10 cellular contexts compared by ENCODE assay signal in the genomic region with DNA sequence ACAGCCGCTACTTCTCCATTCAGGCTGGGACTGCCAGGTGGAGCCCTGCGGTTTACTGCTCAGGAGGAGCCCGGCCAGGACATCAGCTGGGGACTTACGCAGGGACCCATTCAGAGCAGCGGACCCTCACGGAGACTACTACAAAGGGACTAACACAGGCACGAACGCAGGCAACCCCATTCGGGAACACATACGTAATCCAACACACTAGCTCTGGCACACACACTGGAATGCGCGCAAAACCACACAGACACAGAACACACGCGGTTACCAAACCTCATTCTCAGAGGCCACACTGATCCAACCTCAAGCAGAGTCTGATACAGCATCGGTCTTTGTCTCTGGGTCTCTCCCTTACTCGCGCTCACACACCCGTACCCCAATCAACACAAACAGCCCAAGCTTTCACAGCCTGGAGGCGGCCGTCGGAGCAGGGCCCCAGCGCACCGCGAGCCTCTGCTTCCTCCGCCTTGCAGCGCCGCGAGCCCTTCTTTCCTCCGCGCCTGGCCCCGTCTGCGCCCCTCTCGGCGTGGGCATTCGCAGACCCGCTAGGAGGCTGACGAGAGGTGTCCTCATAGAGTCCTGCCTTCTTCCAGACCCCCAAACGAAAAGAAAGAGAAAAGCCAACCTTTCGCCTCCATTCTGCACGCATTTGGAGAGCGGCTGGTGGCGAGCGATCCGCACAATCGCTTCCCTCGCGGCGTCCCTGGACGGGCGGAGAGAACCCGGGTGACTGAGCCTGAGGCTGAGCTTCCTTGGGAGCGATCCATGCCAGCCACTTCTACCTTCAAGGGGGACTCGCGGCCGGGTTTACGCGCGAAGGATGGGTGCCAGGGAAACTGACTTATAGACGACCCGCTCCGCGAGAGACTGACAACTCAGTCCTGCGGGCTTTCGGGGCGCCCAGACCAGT. TPM values are rescaled to one million over a fixed set of nuclear protein-coding genes. Genes with fewer than 3 reads are reported as not detected.
DNase-seq lines count a peak whose midpoint lies in the region; FAIRE-seq and TF ChIP-seq lines count a peak whose summit lies in the region.
"Had no signal": no experiment of that assay in that cellular context is flagged by ENCODE, and none has a peak within 500 bp of the region (broad histone marks: within the 10 kb centered on the region; RNA-seq: fewer than 3 reads in every experiment).

No MANE protein-coding gene starts in this region.

- H3K27ac Mint-ChIP-seq in nephron: no peak overlapping the region

- no peak overlapping the region for H3K4me3 ChIP-seq in small intestine (ENCODE audit: low read depth in 1 of 2, low read length in 2 of 2)
- H3K4me3 ChIP-seq in right atrium auricular region: no peak overlapping the region
- H3K4me3 ChIP-seq: prostate gland had no signal

- peaks cover 100% of the 10 kb centered on the region for H3K27me3 Mint-ChIP-seq in nephron (ENCODE audit: low read depth)

- WGBS in small intestine, 3 donors: 3 to 9% (median 8%) methylated on average over 65 of the region's 65 CpGs

- peak overlapping the region; percentile 56 to 70 (median 69) for H3K4me3 Mint-ChIP-seq in nephron

- H3K4me1 ChIP-seq in small intestine (ENCODE audit: control insufficient read depth in 2 of 2, insufficient read depth in 1 of 2, low read depth in 1 of 2, low read length in 1 of 2) (peaks cover 0 to 3% of the 10 kb centered on the region in 2 donors), right atrium auricular region (peaks cover 0 to 44% of the 10 kb centered on the region in 2 donors)
- H3K4me1 ChIP-seq: prostate gland had no signal

- H3K9me3 Mint-ChIP-seq in nephron: peaks cover 2% of the 10 kb centered on the region

- peaks cover 43 to 73% of the 10 kb centered on the region in 2 donors for H3K27me3 ChIP-seq in small intestine (ENCODE audit: control insufficient read depth in 2 of 2, insufficient read depth in 2 of 2, low read length in 2 of 2)
- H3K27me3 ChIP-seq in right atrium auricular region: peaks cover 41 to 47% of the 10 kb centered on the region in 2 donors

- DNase-seq in NCI-H1092 treated with DMSO at 0.1 percent for 48 hours (lab: John Stamatoyannopoulos, UW) (peak; percentile 12), NCI-H1092 (lab: John Stamatoyannopoulos, UW) (no peak), KBM-7 (peak; percentile 52), astrocyte of the hippocampus (ENCODE audit: low read depth, low spot score) (peak; percentile 64), islet precursor cell (no peak), small intestine (no peak), right atrium auricular region (ENCODE audit: low spot score) (no peak)
- DNase-seq: NK-92 treated with Interleukin-12 subunit alpha and Interleukin-12 subunit beta, amount 100 ng/mL, for 24 hours had no signal

- no peaks in the 10 kb centered on the region for H3K36me3 Mint-ChIP-seq in nephron (ENCODE audit: low read depth)

- TF ChIP-seq CTCF in nephron (IDR thresholded peaks at IDR 0.05; ENCODE audit: unreplicated experiment in 3 of 3) (no peak), right atrium auricular region (IDR thresholded peaks at IDR 0.05) (no peak)

- no peak for FAIRE-seq in small intestine (lab: Jason Lieb, UNC)

- H3K36me3 ChIP-seq in small intestine (ENCODE audit: control insufficient read depth in 2 of 2, insufficient read depth in 2 of 2, low read length in 2 of 2) (no peaks in the 10 kb centered on the region), right atrium auricular region (no peaks in the 10 kb centered on the region)
- H3K36me3 ChIP-seq: prostate gland had no signal

- H3K27ac ChIP-seq in small intestine (ENCODE audit: low read depth in 1 of 2, low read length in 1 of 2): no peak overlapping the region
- no peak overlapping the region for H3K27ac ChIP-seq in right atrium auricular region
- H3K27ac ChIP-seq: prostate gland had no signal

- peaks cover 21% of the 10 kb centered on the region for H3K4me1 Mint-ChIP-seq in nephron

- in situ Hi-C loops in KBM-7 (cut with MboI; ENCODE audit: low pct_unique_long_range_greater_than_20kb, low sequenced_read_pairs): no loop called here

- H3K9me3 ChIP-seq in small intestine (ENCODE audit: control insufficient read depth, low read depth): no peaks in the 10 kb centered on the region
- H3K9me3 ChIP-seq in right atrium auricular region: no peaks in the 10 kb centered on the region
- H3K9me3 ChIP-seq: prostate gland had no signal

RNA-seq across cellular contexts. Expression of gene SLC32A1, which starts 1.0 kb away (rescaled TPM):
- not detected for polyA plus RNA-seq in small intestine
- not detected for total RNA-seq in right atrium auricular region
- total RNA-seq: prostate gland had no signal

RNA-seq across cellular contexts. Expression of gene ACTR5, which starts 24.9 kb away (rescaled TPM):
- polyA plus RNA-seq in small intestine: 1 to 10 TPM; 4.7 to 7.8 (median 5.8) TPM
- 1 to 10 TPM; 2.8 to 5.6 TPM for total RNA-seq in right atrium auricular region

Comparison
In these comparisons a context has a peak if more than half of its experiments do, and no peak if none do; other contexts are left out.
1. DNase-seq: peak in NCI-H1092 treated with DMSO at 0.1 percent for 48 hours (single experiment), KBM-7 (single experiment) and astrocyte of the hippocampus (single experiment); none in NCI-H1092 (single experiment), islet precursor cell (single experiment), small intestine (single experiment) and right atrium auricular region (single experiment).